1 cellular context compared by ENCODE assay signal in genomic region chr3:119405315-119405714, GRCh38.
TF ChIP-seq lines count a peak whose summit lies in the region.

No MANE protein-coding gene starts in this region.

TF ChIP-seq in H1, 55 proteins besides CTCF, POLR2A, EP300 and RAD21:
- no peak for TF ChIP-seq BCL11A (IDR thresholded peaks at IDR 0.05; ENCODE audit: low read depth in 2 of 2, low read length in 2 of 2)
- TF ChIP-seq CHD1 (IDR thresholded peaks at IDR 0.05; ENCODE audit: low read depth, low read length) = no peak
- no peak for TF ChIP-seq USF2 (IDR thresholded peaks at IDR 0.05; ENCODE audit: low read length)
- TF ChIP-seq CBX5 (IDR thresholded peaks at IDR 0.05; ENCODE audit: low read depth, low read length) = no peak
- TF ChIP-seq MAFK (IDR thresholded peaks at IDR 0.05; ENCODE audit: low read depth, low read length) = no peak
- TF ChIP-seq POU5F1 (IDR thresholded peaks at IDR 0.05; ENCODE audit: low read depth, low read length) = no peak
- TF ChIP-seq GABPA (IDR thresholded peaks at IDR 0.05; ENCODE audit: borderline replicate concordance, insufficient read depth, low read length) = no peak
- no peak for TF ChIP-seq SP4 (IDR thresholded peaks at IDR 0.05; ENCODE audit: low read length)
- no peak for TF ChIP-seq KDM5A (IDR thresholded peaks at IDR 0.05; ENCODE audit: low read length)
- no peak for TF ChIP-seq CHD7 (IDR thresholded peaks at IDR 0.05; ENCODE audit: insufficient replicate concordance, low read length)
- TF ChIP-seq CEBPB (IDR thresholded peaks at IDR 0.05; ENCODE audit: low read depth, low read length) = no peak
- TF ChIP-seq YY1 (IDR thresholded peaks at IDR 0.05; ENCODE audit: low read depth, low read length) = no peak
- TF ChIP-seq JUND (IDR thresholded peaks at IDR 0.05; ENCODE audit: low read length) = no peak
